ENCODE assay signal across 16 cellular contexts in genomic region chr2:8822218-8822617, GRCh38. TPM values are rescaled to one million over a fixed set of nuclear protein-coding genes. Genes with fewer than 3 reads are reported as not detected.
DNase-seq lines count a peak whose midpoint lies in the region; ATAC-seq, FAIRE-seq and TF ChIP-seq lines count a peak whose summit lies in the region.
"Had no signal": no experiment of that assay in that cellular context is flagged by ENCODE, and none has a peak within 500 bp of the region (broad histone marks: within the 10 kb centered on the region; RNA-seq: fewer than 3 reads in every experiment).

No MANE protein-coding gene starts in this region.

- no peak for TF ChIP-seq POLR2A in GM12892 (IDR thresholded peaks at IDR 0.05; ENCODE audit: low read depth, low read length)

- H3K4me2 ChIP-seq in BLaER1 treated with 17β-estradiol and CSF1 and Interleukin-3, amounts not matched to agents 10 nM and 100 nM: peak overlapping the region in 9 of 11 experiments; percentile 4 to 80 (median 62); a peak in 16 of 22 replicates

- H3K9me3 ChIP-seq in BLaER1 treated with 17β-estradiol and CSF1 and Interleukin-3, amounts not matched to agents 10 nM and 100 nM (replicated peaks in 1 of 11): no peaks in the 10 kb centered on the region
- no peaks in the 10 kb centered on the region for H3K9me3 ChIP-seq in neutrophil

- H3K27me3 Mint-ChIP-seq in activated CD4-positive, alpha-beta memory T cell treated with anti-CD3 and anti-CD28 coated beads, Interleukin-2, amount 10 ng/mL, durations not matched to agents 7 days and 5 days: no peaks in the 10 kb centered on the region
- H3K27me3 Mint-ChIP-seq: memory B cell, progenitor cell of endocrine pancreas had no signal

- no peak for FAIRE-seq in GM12892 (lab: Jason Lieb, UNC)
- FAIRE-seq: colon, GM12891 had no signal

- ATAC-seq in HG02981 (IDR thresholded peaks at IDR 0.05; ENCODE audit: unreplicated experiment): no peak

- H3K36me3 Mint-ChIP-seq in activated CD4-positive, alpha-beta memory T cell treated with anti-CD3 and anti-CD28 coated beads, Interleukin-2, amount 10 ng/mL, durations not matched to agents 7 days and 5 days (ENCODE audit: low read depth): peaks cover 11% of the 10 kb centered on the region

- H3K27ac Mint-ChIP-seq in activated CD4-positive, alpha-beta memory T cell treated with anti-CD3 and anti-CD28 coated beads, Interleukin-2, amount 10 ng/mL, durations not matched to agents 7 days and 5 days: no peak overlapping the region
- H3K27ac Mint-ChIP-seq: memory B cell, progenitor cell of endocrine pancreas had no signal

- peak overlapping the region in 1 of 10 experiments; percentile 6; a peak in 2 of 20 replicates for H3K4me3 ChIP-seq in BLaER1 treated with 17β-estradiol and CSF1 and Interleukin-3, amounts not matched to agents 10 nM and 100 nM
- H3K4me3 ChIP-seq in fibroblast of pulmonary artery (replicated peaks; ENCODE audit: low read depth, low read length) (no peak overlapping the region), neutrophil (ENCODE audit: low read depth in 1 of 2, low read length in 1 of 2) (no peak overlapping the region)

- POLR2A ChIA-PET in activated CD4-positive, alpha-beta memory T cell treated with anti-CD3 and anti-CD28 coated beads, Interleukin-2, amount 10 ng/mL, durations not matched to agents 7 days and 5 days (lab: Charles Lee): interaction anchor here (2.4 kb wide), 1 partner anchor 15 kb away, joined by 6 read pairs; the partner anchor contains the start of gene KIDINS220

- CTCF ChIA-PET in activated CD4-positive, alpha-beta memory T cell treated with anti-CD3 and anti-CD28 coated beads, Interleukin-2, amount 10 ng/mL, durations not matched to agents 7 days and 5 days (lab: Charles Lee): no interaction called here

- H4K20me1 ChIP-seq in BLaER1 treated with 17β-estradiol and CSF1 and Interleukin-3, amounts not matched to agents 10 nM and 100 nM: peaks cover 0 to 42% (median 4%) of the 10 kb centered on the region in 11 experiments; a peak in 12 of 22 replicates

- H3K36me3 ChIP-seq in BLaER1 treated with 17β-estradiol and CSF1 and Interleukin-3, amounts not matched to agents 10 nM and 100 nM: peaks cover 49 to 83% (median 66%) of the 10 kb centered on the region in 11 experiments
- H3K36me3 ChIP-seq in neutrophil: peaks cover 60% of the 10 kb centered on the region

- no peaks in the 10 kb centered on the region for H3K27me3 ChIP-seq in BLaER1 treated with 17β-estradiol and CSF1 and Interleukin-3, amounts not matched to agents 10 nM and 100 nM
- no peaks in the 10 kb centered on the region for H3K27me3 ChIP-seq in neutrophil

- H3K4me1 Mint-ChIP-seq in activated CD4-positive, alpha-beta memory T cell treated with anti-CD3 and anti-CD28 coated beads, Interleukin-2, amount 10 ng/mL, durations not matched to agents 7 days and 5 days: peaks cover 1% of the 10 kb centered on the region

- no peaks in the 10 kb centered on the region for H3K9me3 Mint-ChIP-seq in activated CD4-positive, alpha-beta memory T cell treated with anti-CD3 and anti-CD28 coated beads, Interleukin-2, amount 10 ng/mL, durations not matched to agents 7 days and 5 days
- H3K9me3 Mint-ChIP-seq: memory B cell had no signal

- H3K4me1 ChIP-seq in BLaER1 treated with 17β-estradiol and CSF1 and Interleukin-3, amounts not matched to agents 10 nM and 100 nM: peaks cover 4 to 32% (median 20%) of the 10 kb centered on the region in 10 experiments; a peak in 18 of 20 replicates
- peaks cover 26 to 34% of the 10 kb centered on the region in 2 experiments for H3K4me1 ChIP-seq in neutrophil (ENCODE audit: control insufficient read depth in 1 of 2, insufficient read depth in 1 of 2, low read depth in 1 of 2, low read length in 1 of 2)

- DNase-seq in SIG-M5 (lab: John Stamatoyannopoulos, UW) (peak; percentile 19), fibroblast of pulmonary artery (ENCODE audit: low read depth) (peak; percentile 22), NCI-H446 (lab: John Stamatoyannopoulos, UW) (no peak), GM12892 (ENCODE audit: insufficient read length) (no peak)
- DNase-seq in activated CD4-positive, alpha-beta memory T cell treated with anti-CD3 and anti-CD28 coated beads, Interleukin-2, amount 10 ng/mL, durations not matched to agents 7 days and 5 days: no peak
- DNase-seq: ACHN, activated gamma-delta T cell, DMS53, NCI-H446 treated with DMSO at 0.1 percent for 48 hours had no signal

- peak overlapping the region in 6 of 11 experiments; percentile 6 to 61 (median 33); a peak in 8 of 22 replicates for H3K27ac ChIP-seq in BLaER1 treated with 17β-estradiol and CSF1 and Interleukin-3, amounts not matched to agents 10 nM and 100 nM
- peak overlapping the region; percentile 76 for H3K27ac ChIP-seq in neutrophil

- no peak for TF ChIP-seq CTCF in fibroblast of pulmonary artery (IDR thresholded peaks at IDR 0.05; ENCODE audit: low read length, missing control alignments)
- TF ChIP-seq CTCF in neutrophil (IDR thresholded peaks at IDR 0.05): no peak

- H3K4me3 Mint-ChIP-seq in activated CD4-positive, alpha-beta memory T cell treated with anti-CD3 and anti-CD28 coated beads, Interleukin-2, amount 10 ng/mL, durations not matched to agents 7 days and 5 days: no peak overlapping the region
- H3K4me3 Mint-ChIP-seq: memory B cell had no signal

- H3K9ac ChIP-seq in BLaER1 treated with 17β-estradiol and CSF1 and Interleukin-3, amounts not matched to agents 10 nM and 100 nM: peak overlapping the region in 2 of 11 experiments; percentile 29 to 45; a peak in 4 of 22 replicates

RNA-seq across cellular contexts. Expression of gene KIDINS220, which starts 15.2 kb away (rescaled TPM):
- 10 to 100 TPM; 33.4 to 35.1 TPM for total RNA-seq in activated CD4-positive, alpha-beta memory T cell treated with anti-CD3 and anti-CD28 coated beads, Interleukin-2, amount 10 ng/mL, durations not matched to agents 7 days and 5 days
- polyA plus RNA-seq in GM12892 (2012; ENCODE audit: missing spikeins): 16.9 TPM

Comparison
In these comparisons a context has a peak if more than half of its experiments do, and no peak if none do; other contexts are left out.
1. DNase-seq: peak in SIG-M5 (single experiment) and fibroblast of pulmonary artery (single experiment); none in NCI-H446 (0 of 2), activated CD4-positive, alpha-beta memory T cell treated with anti-CD3 and anti-CD28 coated beads, Interleukin-2, amount 10 ng/mL, durations not matched to agents 7 days and 5 days (single experiment) and GM12892 (single experiment).